Comparison of ENCODE assay signal across 8 cellular contexts in genomic region chr9:133163559-133164208, GRCh38. TPM values are rescaled to one million over a fixed set of nuclear protein-coding genes. Genes with fewer than 3 reads are reported as not detected.
DNase-seq lines count a peak whose midpoint lies in the region; ATAC-seq and TF ChIP-seq lines count a peak whose summit lies in the region.

Gene GBGT1, minus strand, starts transcription at chr9:133163914. Its CDS starts 1,502 bp downstream, at chr9:133162412.

- peaks cover 23% of the 10 kb centered on the region for H3K27me3 Mint-ChIP-seq in activated CD8-positive, alpha-beta memory T cell treated with anti-CD3 and anti-CD28 coated beads, Interleukin-2, amount 10 ng/mL, durations not matched to agents 7 days and 5 days
- peaks cover 6 to 17% of the 10 kb centered on the region in 2 donors for H3K27me3 Mint-ChIP-seq in natural killer cell treated with Interleukin-12 subunit alpha and Interleukin-12 subunit beta and Interleukin-15 and Interleukin-18, amount 100 ng/mL, for 72 hours

- no peaks in the 10 kb centered on the region for H3K9me3 Mint-ChIP-seq in activated CD8-positive, alpha-beta memory T cell treated with anti-CD3 and anti-CD28 coated beads, Interleukin-2, amount 10 ng/mL, durations not matched to agents 7 days and 5 days (ENCODE audit: low read depth)
- H3K9me3 Mint-ChIP-seq in natural killer cell treated with Interleukin-12 subunit alpha and Interleukin-12 subunit beta and Interleukin-15 and Interleukin-18, amount 100 ng/mL, for 72 hours, result no peaks in the 10 kb centered on the region

- peak within 1 kb of the TSS; percentile 31 for H3K4me3 ChIP-seq in Jurkat, Clone E6-1 (ENCODE audit: low read length)
- H3K4me3 ChIP-seq in fibroblast of villous mesenchyme (ENCODE audit: low read depth, low read length), result peak within 1 kb of the TSS; percentile 71

- no peak for TF ChIP-seq CTCF in fibroblast of villous mesenchyme (IDR thresholded peaks at IDR 0.05; ENCODE audit: insufficient read depth, low read depth, low read length)

- ATAC-seq in activated CD8-positive, alpha-beta memory T cell treated with anti-CD3 and anti-CD28 coated beads, Interleukin-2, amount 10 ng/mL, durations not matched to agents 7 days and 5 days, result peak; percentile 69
- ATAC-seq in natural killer cell treated with Interleukin-12 subunit alpha and Interleukin-12 subunit beta and Interleukin-15 and Interleukin-18, amount 100 ng/mL, for 72 hours, result peak; percentile 67 to 73
- no peak for ATAC-seq in HG03439 (IDR thresholded peaks at IDR 0.05; ENCODE audit: unreplicated experiment)

- H3K36me3 Mint-ChIP-seq in activated CD8-positive, alpha-beta memory T cell treated with anti-CD3 and anti-CD28 coated beads, Interleukin-2, amount 10 ng/mL, durations not matched to agents 7 days and 5 days, result no peaks in the 10 kb centered on the region
- no peaks in the 10 kb centered on the region for H3K36me3 Mint-ChIP-seq in natural killer cell treated with Interleukin-12 subunit alpha and Interleukin-12 subunit beta and Interleukin-15 and Interleukin-18, amount 100 ng/mL, for 72 hours

- DNase-seq in NCI-H1092 treated with DMSO at 0.1 percent for 48 hours (lab: John Stamatoyannopoulos, UW), result peak; percentile 6
- no peak for DNase-seq in NCI-H1092 (lab: John Stamatoyannopoulos, UW)
- DNase-seq in Jurkat, Clone E6-1 (ENCODE audit: low read depth, low spot score), result no peak
- DNase-seq in activated CD8-positive, alpha-beta memory T cell treated with anti-CD3 and anti-CD28 coated beads, Interleukin-2, amount 10 ng/mL, durations not matched to agents 7 days and 5 days, result peak; percentile 55
- DNase-seq in fibroblast of villous mesenchyme (ENCODE audit: low read depth), result peak; percentile 44
- no peak for DNase-seq in natural killer cell treated with Interleukin-12 subunit alpha and Interleukin-12 subunit beta and Interleukin-15 and Interleukin-18, amount 100 ng/mL, for 72 hours (ENCODE audit: low spot score)
- no peak for DNase-seq in NCI-H2107 (lab: John Stamatoyannopoulos, UW)

- H3K4me3 Mint-ChIP-seq in activated CD8-positive, alpha-beta memory T cell treated with anti-CD3 and anti-CD28 coated beads, Interleukin-2, amount 10 ng/mL, durations not matched to agents 7 days and 5 days, result peak within 1 kb of the TSS; percentile 70
- peak within 1 kb of the TSS; percentile 65 for H3K4me3 Mint-ChIP-seq in natural killer cell treated with Interleukin-12 subunit alpha and Interleukin-12 subunit beta and Interleukin-15 and Interleukin-18, amount 100 ng/mL, for 72 hours

- CTCF ChIA-PET in activated CD8-positive, alpha-beta memory T cell treated with anti-CD3 and anti-CD28 coated beads, Interleukin-2, amount 10 ng/mL, durations not matched to agents 7 days and 5 days (lab: Charles Lee), result interaction anchor here (1.0 kb wide), 1 partner anchor 22 kb away, joined by 4 read pairs; no protein-coding TSS in a partner anchor

- peaks cover 5% of the 10 kb centered on the region for H3K4me1 Mint-ChIP-seq in activated CD8-positive, alpha-beta memory T cell treated with anti-CD3 and anti-CD28 coated beads, Interleukin-2, amount 10 ng/mL, durations not matched to agents 7 days and 5 days
- peaks cover 0 to 5% of the 10 kb centered on the region in 2 donors for H3K4me1 Mint-ChIP-seq in natural killer cell treated with Interleukin-12 subunit alpha and Interleukin-12 subunit beta and Interleukin-15 and Interleukin-18, amount 100 ng/mL, for 72 hours (ENCODE audit: low read depth in 2 of 2)

- no peak within 1 kb of the TSS for H3K27ac Mint-ChIP-seq in activated CD8-positive, alpha-beta memory T cell treated with anti-CD3 and anti-CD28 coated beads, Interleukin-2, amount 10 ng/mL, durations not matched to agents 7 days and 5 days
- H3K27ac Mint-ChIP-seq in natural killer cell treated with Interleukin-12 subunit alpha and Interleukin-12 subunit beta and Interleukin-15 and Interleukin-18, amount 100 ng/mL, for 72 hours, result no peak within 1 kb of the TSS

RNA-seq across cellular contexts. Expression of gene GBGT1, which starts in this region (rescaled TPM):
- 0.73 TPM for polyA plus RNA-seq in Jurkat, Clone E6-1 (2012; ENCODE audit: insufficient read depth, insufficient read length)
- 1 to 10 TPM; 3.9 to 5.7 TPM for total RNA-seq in activated CD8-positive, alpha-beta memory T cell treated with anti-CD3 and anti-CD28 coated beads, Interleukin-2, amount 10 ng/mL, durations not matched to agents 7 days and 5 days
- total RNA-seq in fibroblast of villous mesenchyme, result 4.7 and 5.8 TPM in 2 replicates
- 1 to 10 TPM; 4.1 to 7.2 TPM for total RNA-seq in natural killer cell treated with Interleukin-12 subunit alpha and Interleukin-12 subunit beta and Interleukin-15 and Interleukin-18, amount 100 ng/mL, for 72 hours

Comparison
In these comparisons a context has a peak if more than half of its experiments do, and no peak if none do; other contexts are left out.
1. DNase-seq: peak in NCI-H1092 treated with DMSO at 0.1 percent for 48 hours (single experiment), activated CD8-positive, alpha-beta memory T cell treated with anti-CD3 and anti-CD28 coated beads, Interleukin-2, amount 10 ng/mL, durations not matched to agents 7 days and 5 days (single experiment) and fibroblast of villous mesenchyme (single experiment); none in NCI-H1092 (single experiment), Jurkat, Clone E6-1 (single experiment), natural killer cell treated with Interleukin-12 subunit alpha and Interleukin-12 subunit beta and Interleukin-15 and Interleukin-18, amount 100 ng/mL, for 72 hours (single experiment) and NCI-H2107 (single experiment).